Comparison of ENCODE assay signal across 1 cellular context in the genomic region with DNA sequence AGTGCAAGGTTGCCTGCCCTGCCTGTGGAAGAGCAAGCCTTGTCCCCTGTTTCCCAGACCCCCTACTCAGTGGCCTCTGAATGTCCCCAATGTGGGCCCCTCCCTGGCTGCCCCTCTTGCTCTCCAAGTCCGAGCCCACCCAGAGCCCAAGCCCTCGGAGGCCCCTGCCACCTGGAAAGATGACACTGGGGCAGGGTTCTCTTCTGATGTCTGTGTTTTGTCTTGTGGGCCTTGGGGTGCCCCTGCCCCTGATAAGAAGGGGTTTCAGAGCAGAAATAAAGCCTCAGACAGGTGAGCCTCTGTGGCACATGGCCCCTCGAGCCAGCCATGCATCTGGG.
TF ChIP-seq lines count a peak whose summit lies in the region.

No MANE protein-coding gene starts in this region.

TF ChIP-seq in WTC11, 78 proteins besides CTCF, POLR2A, EP300 and RAD21 (continued from another document):
- TF ChIP-seq PREB (CRISPR knock-in tag; IDR thresholded peaks at IDR 0.05; ENCODE audit: borderline replicate concordance) (no peak), JAZF1 (CRISPR knock-in tag; IDR thresholded peaks at IDR 0.05) (no peak), MAX (CRISPR knock-in tag; IDR thresholded peaks at IDR 0.05) (no peak; the same call in 1 of the 2 replicates), GABPB1 (CRISPR knock-in tag; IDR thresholded peaks at IDR 0.05) (no peak), ZNF671 (CRISPR knock-in tag; IDR thresholded peaks at IDR 0.05) (no peak), FOXP1 (CRISPR knock-in tag; IDR thresholded peaks at IDR 0.05; ENCODE audit: borderline replicate concordance) (no peak), EMX1 (CRISPR knock-in tag; IDR thresholded peaks at IDR 0.05) (no peak), NR3C1 (CRISPR knock-in tag; conservative IDR thresholded peaks at IDR 0.05; ENCODE audit: low read depth) (no peak), NFYB (CRISPR knock-in tag; conservative IDR thresholded peaks at IDR 0.05; ENCODE audit: low read depth) (no peak), HMGA2 (CRISPR knock-in tag; IDR thresholded peaks at IDR 0.05) (no peak), KAT7 (CRISPR knock-in tag; IDR thresholded peaks at IDR 0.05; ENCODE audit: borderline replicate concordance) (no peak)
- TF ChIP-seq, protein P1, sequence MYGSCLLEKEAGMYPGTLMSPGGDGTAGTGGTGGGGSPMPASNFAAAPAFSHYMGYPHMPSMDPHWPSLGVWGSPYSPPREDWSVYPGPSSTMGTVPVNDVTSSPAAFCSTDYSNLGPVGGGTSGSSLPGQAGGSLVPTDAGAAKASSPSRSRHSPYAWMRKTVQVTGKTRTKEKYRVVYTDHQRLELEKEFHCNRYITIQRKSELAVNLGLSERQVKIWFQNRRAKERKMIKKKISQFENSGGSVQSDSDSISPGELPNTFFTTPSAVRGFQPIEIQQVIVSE (CRISPR knock-in tag; IDR thresholded peaks at IDR 0.05; ENCODE audit: borderline replicate concordance): no peak
